10 cellular contexts compared by ENCODE assay signal in genomic region chr19:47419037-47419783, GRCh38. TPM values are rescaled to one million over a fixed set of nuclear protein-coding genes. Genes with fewer than 3 reads are reported as not detected.
DNase-seq lines count a peak whose midpoint lies in the region; ATAC-seq, FAIRE-seq and TF ChIP-seq lines count a peak whose summit lies in the region.
"Had no signal": no experiment of that assay in that cellular context is flagged by ENCODE, and none has a peak within 500 bp of the region (broad histone marks: within the 10 kb centered on the region; RNA-seq: fewer than 3 reads in every experiment).

Gene MEIS3 (minus strand): TSS chr19:47419527. CDS start chr19:47419081, 446 bp downstream.

- TF ChIP-seq RAD21 in GM12878 (IDR thresholded peaks at IDR 0.05; ENCODE audit: insufficient read depth, low read depth, low read length) = no peak

- no peak for ATAC-seq in GM12878

- no peak for TF ChIP-seq EP300 in GM12878 (IDR thresholded peaks at IDR 0.05; ENCODE audit: borderline replicate concordance in 1 of 2, control insufficient read depth in 1 of 2, low read depth in 2 of 2, low read length in 2 of 2)

- H3K36me3 Mint-ChIP-seq in activated T-cell treated with anti-CD3 and anti-CD28 coated beads, Interleukin-2, amount 50 U/mL, for 24 hours (ENCODE audit: low read depth) = no peaks in the 10 kb centered on the region
- H3K36me3 Mint-ChIP-seq in type B pancreatic cell = peaks cover 1% of the 10 kb centered on the region

- WGBS in GM12878 (ENCODE audit: insufficient coverage, insufficient replicate concordance, low lambda C conversion rate, missing lambda C conversion rate) = 1% methylated on average over 21 of the region's 69 CpGs
- 0 to 5% methylated on average over 11 to 12 of the region's 69 CpGs for WGBS in lower leg skin, 2 donors

- intact Hi-C loops in GM12878 (cut with micrococcal nuclease; ENCODE audit: unreplicated experiment) = no loop called here
- intact Hi-C loops in lower leg skin (cut with DNase I; ENCODE audit: low total_unique reads) = no loop called here

- H3K9me3 Mint-ChIP-seq in activated T-cell treated with anti-CD3 and anti-CD28 coated beads, Interleukin-2, amount 50 U/mL, for 24 hours = no peaks in the 10 kb centered on the region
- H3K9me3 Mint-ChIP-seq in type B pancreatic cell = no peaks in the 10 kb centered on the region

- no peaks in the 10 kb centered on the region; the same call in 1 of the 2 replicates for H3K4me1 ChIP-seq in GM12878 (ENCODE audit: control insufficient read depth, insufficient read depth, low read length)

- H3K27ac Mint-ChIP-seq in activated T-cell treated with anti-CD3 and anti-CD28 coated beads, Interleukin-2, amount 50 U/mL, for 24 hours = no peak within 1 kb of the TSS
- peak within 1 kb of the TSS; percentile 76 for H3K27ac Mint-ChIP-seq in type B pancreatic cell

- no peak within 1 kb of the TSS for H3K4me2 ChIP-seq in GM12878 (ENCODE audit: control insufficient read depth, insufficient read depth)

- no TSS peak for BruUV-seq in GM12878 (replicated peaks; lab: Mats Ljungman, UMichigan)

- in situ Hi-C loops in GM12878 (cut with MboI) = no loop called here

- H2AFZ ChIP-seq in GM12878 (ENCODE audit: control insufficient read depth, low read depth, low read length) = no peak within 1 kb of the TSS

- no peak for TF ChIP-seq CTCF in GM12878 (IDR thresholded peaks at IDR 0.05 in 2 of 3, conservative IDR thresholded peaks at IDR 0.05 in 1 of 3; ENCODE audit: control insufficient read depth in 2 of 3, extremely low read depth in 1 of 3, insufficient read depth in 1 of 3, low read depth in 3 of 3, low read length in 3 of 3)
- TF ChIP-seq CTCF in lower leg skin (IDR thresholded peaks at IDR 0.05) = no peak
- no peak for TF ChIP-seq CTCF in type B pancreatic cell (conservative IDR thresholded peaks at IDR 0.05)

- H3K27ac ChIP-seq in GM12878 (ENCODE audit: control insufficient read depth, insufficient read depth) = no peak within 1 kb of the TSS

- H3K4me3 ChIP-seq in GM12878 (no peak within 1 kb of the TSS), lower leg skin (ENCODE audit: low read depth, poor library complexity, severe bottlenecking) (peak within 1 kb of the TSS; percentile 19)

- FAIRE-seq in GM12878 (lab: Jason Lieb, UNC) (no peak), GM19239 (lab: Jason Lieb, UNC) (no peak)

- no peak within 1 kb of the TSS for H3K9ac ChIP-seq in GM12878 (ENCODE audit: control insufficient read depth, insufficient read depth, low read length)

- RAD21 ChIA-PET in GM12878 (lab: Charles Lee; ENCODE audit: unreplicated experiment) = no interaction called here

- H3K27me3 Mint-ChIP-seq in activated T-cell treated with anti-CD3 and anti-CD28 coated beads, Interleukin-2, amount 50 U/mL, for 24 hours = peaks cover 88% of the 10 kb centered on the region
- H3K27me3 Mint-ChIP-seq in type B pancreatic cell = peaks cover 74% of the 10 kb centered on the region

- no peak for TF ChIP-seq POLR2A in GM12878 (IDR thresholded peaks at IDR 0.05; ENCODE audit: low read depth, low read length)
- TF ChIP-seq POLR2A in lower leg skin (IDR thresholded peaks at IDR 0.05) = no peak

- CTCF ChIA-PET in GM12878 (lab: Yijun Ruan, JAX) = no interaction called here

- peaks cover 32% of the 10 kb centered on the region for H3K4me1 Mint-ChIP-seq in activated T-cell treated with anti-CD3 and anti-CD28 coated beads, Interleukin-2, amount 50 U/mL, for 24 hours (ENCODE audit: low read depth)
- peaks cover 34% of the 10 kb centered on the region for H3K4me1 Mint-ChIP-seq in type B pancreatic cell (ENCODE audit: unreplicated experiment)

- peaks cover 17 to 21% of the 10 kb centered on the region in 2 experiments for H3K27me3 ChIP-seq in GM12878 (replicated peaks in 1 of 2; ENCODE audit: control insufficient read depth in 2 of 2, insufficient read depth in 2 of 2, low read length in 1 of 2)

- no peaks in the 10 kb centered on the region for H3K79me2 ChIP-seq in GM12878 (ENCODE audit: control insufficient read depth, insufficient read depth, low read length)

- SMC1A ChIA-PET in GM12878 (lab: Charles Lee; ENCODE audit: uncharacterized antibody, unreplicated experiment) = no interaction called here

- no peaks in the 10 kb centered on the region for H3K9me3 ChIP-seq in GM12878 (replicated peaks; ENCODE audit: control insufficient read depth, insufficient read depth, low read length)

- no peaks in the 10 kb centered on the region for H4K20me1 ChIP-seq in GM12878 (ENCODE audit: control insufficient read depth, insufficient read depth)

- H3K36me3 ChIP-seq in GM12878 (ENCODE audit: control insufficient read depth in 2 of 2, insufficient read depth in 2 of 2, low read length in 1 of 2) = no peaks in the 10 kb centered on the region

- peak within 1 kb of the TSS; percentile 14 for H3K4me3 Mint-ChIP-seq in activated T-cell treated with anti-CD3 and anti-CD28 coated beads, Interleukin-2, amount 50 U/mL, for 24 hours
- peak within 1 kb of the TSS; percentile 84 for H3K4me3 Mint-ChIP-seq in type B pancreatic cell

- POLR2A ChIA-PET in GM12878 (lab: Charles Lee) = no interaction called here

- no peak for DNase-seq in activated T-cell treated with anti-CD3 and anti-CD28 coated beads, Interleukin-2, amount 50 U/mL, for 24 hours
- no peak for DNase-seq in activated T-cell treated with anti-CD3 and anti-CD28 coated beads for 4 hours
- DNase-seq in GM12878 (ENCODE audit: low read depth, low spot score) = no peak
- DNase-seq in lower leg skin (ENCODE audit: low spot score in 2 of 2) = no peak
- no peak for DNase-seq in type B pancreatic cell (ENCODE audit: extremely low spot score, unreplicated experiment)
- no peak for DNase-seq in GM19239 (ENCODE audit: insufficient read length, low spot score)
- no peak for DNase-seq in COLO668 (lab: John Stamatoyannopoulos, UW; ENCODE audit: unreplicated experiment)
- DNase-seq in NCI-H345 (lab: John Stamatoyannopoulos, UW) = no peak
- DNase-seq: activated CD4-positive, CD25-positive, alpha-beta regulatory T cell; midbrain had no signal

TF ChIP-seq in GM12878, 131 proteins besides CTCF, POLR2A, EP300 and RAD21:
- TF ChIP-seq CBFB (IDR thresholded peaks at IDR 0.05; ENCODE audit: low read depth) (no peak), SUZ12 (IDR thresholded peaks at IDR 0.05; ENCODE audit: unreplicated experiment) (peak; percentile 61), NR2C1 (IDR thresholded peaks at IDR 0.05) (no peak)

RNA-seq across cellular contexts. Expression of gene MEIS3, which starts in this region (rescaled TPM):
- not detected in 2 replicates for total RNA-seq in GM12878 (2013; cell fraction: nucleolus; rRNA removed)
- total RNA-seq in GM12878 (2014; rRNA removed) (not detected in 2 replicates), GM12878 (2014; rRNA removed; fragmentation: Illumina TruSeq; extraction: Trizol) (not detected in 2 replicates), GM12878 (2021) (0.21 TPM in 1 of 2 replicates, not detected in the other), lower leg skin (1 to 10 TPM; 1.9 to 8.5 (median 4.6) TPM), type B pancreatic cell (ENCODE audit: low replicate concordance) (29.2 and 43.2 TPM in 2 replicates)
- polyA plus RNA-seq in GM12878 (2011; ENCODE audit: low read depth) = not detected
- polyA plus RNA-seq in GM12878 (2011; rRNA removed) (0.05 TPM in 1 of 2 replicates, not detected in the other), GM12878 (2014; fragmentation: Illumina TruSeq; extraction: Trizol) (not detected in 2 replicates), GM12878 (2014; fragmentation: Nextera tagmentation; extraction: Ambion mirVana) (not detected), GM12878 (2014; rRNA removed) (not detected in 2 replicates), GM12878 (2016; fragmentation: Nextera tagmentation; extraction: Ambion mirVana) (under 1 TPM in 1 of 2 experiments, not detected in 1; 0.23 TPM)
- 0.13 TPM in 1 of 2 replicates, not detected in the other for polyA plus RNA-seq in GM12878 (2011; cell fraction: cytosol; rRNA removed)
- 0.07 TPM in 1 of 2 replicates, not detected in the other for polyA plus RNA-seq in GM12878 (2011; cell fraction: nucleus; rRNA removed)
- polyA plus RNA-seq in GM12878 (2012) = not detected in 2 replicates
- not detected in 2 replicates for polyA minus RNA-seq in GM12878 (2011; rRNA and poly(A)+ RNA removed)
- not detected in 2 replicates for polyA minus RNA-seq in GM12878 (2011; cell fraction: cytosol; rRNA and poly(A)+ RNA removed)
- polyA minus RNA-seq in GM12878 (2011; cell fraction: nucleus; rRNA and poly(A)+ RNA removed) = not detected in 2 replicates
